Comparison of ENCODE assay signal across 8 cellular contexts in the genomic region with DNA sequence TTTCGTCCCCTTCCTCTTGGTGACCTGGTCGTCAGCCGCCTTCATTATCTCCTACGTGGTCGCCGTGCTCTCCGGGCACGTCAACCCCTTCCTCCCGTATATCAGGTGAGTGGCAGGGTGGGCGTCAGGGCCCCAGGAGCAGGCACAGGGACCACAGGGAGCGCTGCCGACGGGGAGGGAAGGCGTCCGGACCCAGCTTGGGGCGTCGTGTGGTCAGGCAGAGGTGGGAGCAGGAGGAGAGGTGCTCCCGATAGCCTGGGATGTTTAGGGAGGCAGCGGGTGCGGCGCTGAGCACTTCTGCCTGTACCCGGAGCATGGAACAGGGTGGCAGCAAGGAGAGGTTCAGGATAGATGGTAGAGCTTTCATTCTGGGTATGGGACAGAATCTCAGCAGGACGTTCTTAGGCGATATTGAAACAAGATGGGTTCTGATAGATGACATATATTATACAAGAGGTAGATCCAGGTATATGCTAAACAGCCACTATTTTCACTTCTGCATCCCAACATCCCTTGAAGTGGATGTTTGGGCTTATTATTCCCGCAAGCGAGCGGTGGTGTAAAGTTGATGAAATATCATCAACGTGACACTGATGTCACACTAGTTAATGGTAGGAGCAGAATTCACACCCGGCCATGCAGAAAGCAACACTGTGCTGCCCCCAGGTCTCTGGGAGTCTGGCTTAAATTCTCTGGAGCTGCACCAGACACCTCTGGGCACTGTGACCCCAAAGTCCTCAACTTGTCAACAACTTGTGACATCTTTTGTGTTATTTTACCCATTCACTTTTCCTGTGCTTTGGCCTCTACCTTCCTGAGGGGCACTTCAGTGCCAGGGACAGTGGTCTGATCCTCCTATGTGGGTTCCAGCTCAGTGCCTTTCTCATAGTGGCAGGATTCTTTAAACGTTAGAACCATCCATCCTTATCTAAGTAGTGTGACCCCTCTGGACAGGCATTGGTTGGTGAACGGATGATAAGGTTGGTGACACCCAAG. TPM values are rescaled to one million over a fixed set of nuclear protein-coding genes. Genes with fewer than 3 reads are reported as not detected.
DNase-seq lines count a peak whose midpoint lies in the region; ATAC-seq and TF ChIP-seq lines count a peak whose summit lies in the region.

No MANE protein-coding gene starts in this region.

- CTCF ChIA-PET in BJ (lab: Yijun Ruan, JAX): interaction anchor here (2.0 kb wide), 1 partner anchor 38 kb away, joined by 5 read pairs; no protein-coding TSS in a partner anchor

- POLR2A ChIA-PET in BJ (lab: Charles Lee): interaction anchor here (0.5 kb wide), 1 partner anchor 30 kb away, joined by 8 read pairs; no protein-coding TSS in a partner anchor
- POLR2A ChIA-PET in naive thymus-derived CD8-positive, alpha-beta T cell (lab: Charles Lee): interaction anchor here (1.1 to 1.9 kb wide), 2 partner anchors 48 to 55 kb away, joined by 5 to 9 read pairs; partner anchors contain the start of gene GNPTAB

- H3K4me3 Mint-ChIP-seq in T-helper 1 cell treated with Interleukin-12 subunit alpha and Interleukin-12 subunit beta and Interleukin-4 antibody, amounts not matched to agents 30 μg/mL and 1 μg/mL, for 36 hours: peak overlapping the region; percentile 80
- peak overlapping the region; percentile 82 to 97 (median 87) for H3K4me3 Mint-ChIP-seq in naive thymus-derived CD8-positive, alpha-beta T cell

- H3K4me1 Mint-ChIP-seq in T-helper 1 cell treated with Interleukin-12 subunit alpha and Interleukin-12 subunit beta and Interleukin-4 antibody, amounts not matched to agents 30 μg/mL and 1 μg/mL, for 36 hours (ENCODE audit: low read depth): peaks cover 14% of the 10 kb centered on the region
- H3K4me1 Mint-ChIP-seq in naive thymus-derived CD8-positive, alpha-beta T cell: peaks cover 14 to 19% (median 17%) of the 10 kb centered on the region in 4 donors

- DNase-seq in BJ (ENCODE audit: low read depth): no peak
- DNase-seq in erythroblast (lab: John Stamatoyannopoulos, UW): peak; percentile 83 to 89
- peak in 3 of 10 donors; percentile 2 to 8 (median 4) for DNase-seq in naive thymus-derived CD8-positive, alpha-beta T cell
- DNase-seq in NCI-H69 (lab: John Stamatoyannopoulos, UW): no peak
- no peak for DNase-seq in NCI-H128 (lab: John Stamatoyannopoulos, UW; ENCODE audit: unreplicated experiment)

- no peaks in the 10 kb centered on the region for H3K27me3 Mint-ChIP-seq in T-helper 1 cell treated with Interleukin-12 subunit alpha and Interleukin-12 subunit beta and Interleukin-4 antibody, amounts not matched to agents 30 μg/mL and 1 μg/mL, for 36 hours (ENCODE audit: low read depth)
- no peaks in the 10 kb centered on the region for H3K27me3 Mint-ChIP-seq in naive thymus-derived CD8-positive, alpha-beta T cell

- no peak for TF ChIP-seq CTCF in BJ (IDR thresholded peaks at IDR 0.05; ENCODE audit: insufficient read depth, low read depth, low read length)

- H3K36me3 Mint-ChIP-seq in T-helper 1 cell treated with Interleukin-12 subunit alpha and Interleukin-12 subunit beta and Interleukin-4 antibody, amounts not matched to agents 30 μg/mL and 1 μg/mL, for 36 hours (ENCODE audit: low read depth): peaks cover 2% of the 10 kb centered on the region
- no peaks in the 10 kb centered on the region for H3K36me3 Mint-ChIP-seq in naive thymus-derived CD8-positive, alpha-beta T cell

- H3K4me3 ChIP-seq in BJ (ENCODE audit: low read depth, low read length): peak overlapping the region; percentile 89

- H3K36me3 ChIP-seq in BJ (ENCODE audit: control insufficient read depth, insufficient read depth, low read length): peaks cover 5% of the 10 kb centered on the region; the same call in 1 of the 2 replicates

- H3K9me3 Mint-ChIP-seq in T-helper 1 cell treated with Interleukin-12 subunit alpha and Interleukin-12 subunit beta and Interleukin-4 antibody, amounts not matched to agents 30 μg/mL and 1 μg/mL, for 36 hours: no peaks in the 10 kb centered on the region
- no peaks in the 10 kb centered on the region for H3K9me3 Mint-ChIP-seq in naive thymus-derived CD8-positive, alpha-beta T cell

- peak; percentile 24 for ATAC-seq in GM19023 (IDR thresholded peaks at IDR 0.05; ENCODE audit: unreplicated experiment)
- peak; percentile 20 for ATAC-seq in HG03175 (IDR thresholded peaks at IDR 0.05; ENCODE audit: unreplicated experiment)
- peak; percentile 9 to 20 for ATAC-seq in naive thymus-derived CD8-positive, alpha-beta T cell

- no peaks in the 10 kb centered on the region for H3K27me3 ChIP-seq in BJ (ENCODE audit: control insufficient read depth, insufficient read depth, low read length)

- H3K27ac Mint-ChIP-seq in T-helper 1 cell treated with Interleukin-12 subunit alpha and Interleukin-12 subunit beta and Interleukin-4 antibody, amounts not matched to agents 30 μg/mL and 1 μg/mL, for 36 hours: peak overlapping the region; percentile 94
- H3K27ac Mint-ChIP-seq in naive thymus-derived CD8-positive, alpha-beta T cell: peak overlapping the region; percentile 53 to 95 (median 90)

- TF ChIP-seq POLR2A in erythroblast (IDR thresholded peaks at IDR 0.05; ENCODE audit: low read length): peak; percentile 95

RNA-seq across cellular contexts. Expression of gene DRAM1, which starts 0.7 kb away (rescaled TPM):
- 99.4 and 168 TPM in 2 replicates for polyA plus RNA-seq in BJ (2011; rRNA removed)
- 72.6 and 89.7 TPM in 2 replicates for polyA minus RNA-seq in BJ (2011; rRNA and poly(A)+ RNA removed)
- total RNA-seq in naive thymus-derived CD8-positive, alpha-beta T cell: 1 to 10 TPM; 1.6 to 3.3 TPM
- polyA plus RNA-seq in naive thymus-derived CD8-positive, alpha-beta T cell: 1 to 10 TPM; 1.2 to 1.8 (median 1.5) TPM

RNA-seq across cellular contexts. Expression of gene GNPTAB, which starts 47.4 kb away (rescaled TPM):
- polyA plus RNA-seq in BJ (2011; rRNA removed): 20.5 and 36.1 TPM in 2 replicates
- 19.1 and 26.6 TPM in 2 replicates for polyA minus RNA-seq in BJ (2011; rRNA and poly(A)+ RNA removed)
- total RNA-seq in naive thymus-derived CD8-positive, alpha-beta T cell: 10 to 100 TPM; 55.9 to 64.2 TPM
- 10 to 100 TPM; 25.9 to 43.5 (median 40.9) TPM for polyA plus RNA-seq in naive thymus-derived CD8-positive, alpha-beta T cell

Comparison
In these comparisons a context has a peak if more than half of its experiments do, and no peak if none do; other contexts are left out.
1. DNase-seq: peak in erythroblast (2 of 2); none in BJ (single experiment), NCI-H69 (single experiment) and NCI-H128 (single experiment).
2. RNA of gene DRAM1, which starts 0.7 kb away (polyA plus RNA-seq): 99.4 to 168 TPM in BJ; 1.2 to 1.8 TPM in naive thymus-derived CD8-positive, alpha-beta T cell; every median in the first group is over 10 times any median in the second.
3. Peak in every context shown above with its lines, with median percentiles within 50 percentile points of each other: ATAC-seq.